ENCODE assay signal across 15 cellular contexts in genomic region chr6:11197846-11198245, GRCh38. TPM values are rescaled to one million over a fixed set of nuclear protein-coding genes. Genes with fewer than 3 reads are reported as not detected.
DNase-seq lines count a peak whose midpoint lies in the region; ATAC-seq and TF ChIP-seq lines count a peak whose summit lies in the region.
"Had no signal": no experiment of that assay in that cellular context is flagged by ENCODE, and none has a peak within 500 bp of the region (broad histone marks: within the 10 kb centered on the region; RNA-seq: fewer than 3 reads in every experiment).

No MANE protein-coding gene starts in this region.

- no peak for TF ChIP-seq POLR2A in IMR-90 (IDR thresholded peaks at IDR 0.05; ENCODE audit: low read depth, low read length)
- no peak for TF ChIP-seq POLR2A in esophagus muscularis mucosa (IDR thresholded peaks at IDR 0.05; ENCODE audit: low read depth)

- in situ Hi-C loops in IMR-90 (cut with MboI; ENCODE audit: low sequenced_read_pairs) = no loop called here

- no peaks in the 10 kb centered on the region for H3K27me3 ChIP-seq in AG04450 (ENCODE audit: control insufficient read depth, insufficient read depth, low read length)
- H3K27me3 ChIP-seq in IMR-90 (ENCODE audit: control insufficient read depth, insufficient read depth, low read length) = no peaks in the 10 kb centered on the region
- no peaks in the 10 kb centered on the region for H3K27me3 ChIP-seq in layer of hippocampus (ENCODE audit: control insufficient read depth, insufficient read depth, low read length)
- no peaks in the 10 kb centered on the region for H3K27me3 ChIP-seq in parathyroid adenoma (ENCODE audit: control insufficient read depth, insufficient read depth, low read length)
- H3K27me3 ChIP-seq in esophagus muscularis mucosa = peaks cover 0 to 4% (median 0%) of the 10 kb centered on the region in 4 donors
- H3K27me3 ChIP-seq: neutrophil had no signal

- no peak for TF ChIP-seq CTCF in AG04450 (IDR thresholded peaks at IDR 0.05; ENCODE audit: low read depth, low read length)
- TF ChIP-seq CTCF in IMR-90 (conservative IDR thresholded peaks at IDR 0.05; ENCODE audit: low read depth, low read length) = no peak
- TF ChIP-seq CTCF in parathyroid adenoma (IDR thresholded peaks at IDR 0.05) = no peak
- TF ChIP-seq CTCF in esophagus muscularis mucosa (IDR thresholded peaks at IDR 0.05) = no peak

- H4K20me1 ChIP-seq in IMR-90 (ENCODE audit: insufficient read depth, low read length) = peaks cover 4% of the 10 kb centered on the region; the same call in 1 of the 2 replicates

- H3K23ac ChIP-seq in IMR-90 (ENCODE audit: low read depth, low read length) = peak overlapping the region; percentile 80

- ATAC-seq in IMR-90 (ENCODE audit: low read depth) (no peak), HG02571 (IDR thresholded peaks at IDR 0.05; ENCODE audit: unreplicated experiment) (no peak)
- ATAC-seq: left colon had no signal

- peak overlapping the region; percentile 65 for H4K5ac ChIP-seq in IMR-90 (ENCODE audit: low read depth, low read length)

- peak overlapping the region; percentile 96 for H2BK120ac ChIP-seq in IMR-90 (ENCODE audit: low read depth, low read length)

- DNase-seq in AG04450 (ENCODE audit: low read depth, low spot score) = no peak
- DNase-seq in IMR-90 = no peak
- no peak for DNase-seq in cerebellum (ENCODE audit: low spot score)
- no peak for DNase-seq in esophagus muscularis mucosa (ENCODE audit: extremely low spot score)
- DNase-seq in NCI-H1048 (lab: John Stamatoyannopoulos, UW) = no peak
- DNase-seq: activated CD8-positive, alpha-beta memory T cell treated with anti-CD3 and anti-CD28 coated beads, Interleukin-2, amount 50 U/mL, for 4 hours; activated naive CD4-positive, alpha-beta T cell treated with anti-CD3 and anti-CD28 coated beads for 36 hours; C1 segment of cervical spinal cord; left colon; NCI-H1694; NCI-H510A treated with DMSO at 0.1 percent for 48 hours had no signal

- POLR2A ChIA-PET in AG04450 (lab: Yijun Ruan, JAX) (no interaction called here), IMR-90 (lab: Charles Lee; ENCODE audit: unreplicated experiment) (no interaction called here)

- H3K4ac ChIP-seq in IMR-90 (ENCODE audit: low read depth, low read length) = peak overlapping the region; percentile 98

- H2BK20ac ChIP-seq in IMR-90 (ENCODE audit: low read depth, low read length) = peak overlapping the region; percentile 97

- intact Hi-C loops in IMR-90 (cut with micrococcal nuclease) (loop anchor here (2.0 kb wide), 1 partner anchor 73 kb away; no protein-coding TSS in a partner anchor), esophagus muscularis mucosa (cut with DNase I) (no loop called here)

- dilution Hi-C loops in IMR-90 (cut with HindIII; ENCODE audit: low sequenced_read_pairs, unreplicated experiment) = no loop called here

- 100% methylated on average over 6 of the region's 8 CpGs; no CpG with 5 or more reads in 1 of the 2 experiments for WGBS in IMR-90 (ENCODE audit: extremely low coverage in 2 of 2, insufficient read length in 1 of 2), 2 experiments
- WGBS in esophagus muscularis mucosa = 94% methylated on average over 8 of the region's 8 CpGs

- peak overlapping the region; percentile 71 for H3K27ac ChIP-seq in AG04450 (ENCODE audit: low read depth, low read length)
- peak overlapping the region; percentile 97 for H3K27ac ChIP-seq in IMR-90 (ENCODE audit: insufficient read depth, low read length)
- H3K27ac ChIP-seq in layer of hippocampus (ENCODE audit: low read depth, low read length) = peak overlapping the region; percentile 2
- peak overlapping the region; percentile 21 for H3K27ac ChIP-seq in parathyroid adenoma
- H3K27ac ChIP-seq in esophagus muscularis mucosa (replicated peaks in 1 of 4) = peak overlapping the region in 2 of 4 donors; percentile 13 to 20
- H3K27ac ChIP-seq: neutrophil had no signal

- peak overlapping the region; percentile 98 for H2AK5ac ChIP-seq in IMR-90 (ENCODE audit: low read depth, low read length)

- peak overlapping the region; percentile 77 to 90 for H4K8ac ChIP-seq in IMR-90 (ENCODE audit: low read depth in 2 of 2, low read length in 2 of 2)

- H3K4me1 ChIP-seq in IMR-90 (ENCODE audit: control insufficient read depth, insufficient read depth, low read length) (peaks cover 44% of the 10 kb centered on the region), parathyroid adenoma (peaks cover 5% of the 10 kb centered on the region), esophagus muscularis mucosa (peaks cover 28 to 66% (median 40%) of the 10 kb centered on the region in 4 donors)

- peak overlapping the region; percentile 0 for H2AK9ac ChIP-seq in IMR-90 (replicated peaks; ENCODE audit: low read depth, low read length, poor library complexity)

- peak overlapping the region; percentile 74 for H3K56ac ChIP-seq in IMR-90 (ENCODE audit: extremely low read depth, insufficient read depth, low read length)

- H3K9me1 ChIP-seq in IMR-90 (ENCODE audit: insufficient read depth, low read length) = peaks cover 32% of the 10 kb centered on the region

- H3K79me2 ChIP-seq in parathyroid adenoma = no peaks in the 10 kb centered on the region

- TF ChIP-seq EP300 in esophagus muscularis mucosa (IDR thresholded peaks at IDR 0.05) = no peak

- TF ChIP-seq RAD21 in IMR-90 (IDR thresholded peaks at IDR 0.05; ENCODE audit: low read length) = no peak

- H4K91ac ChIP-seq in IMR-90 (ENCODE audit: insufficient read depth, low read depth, low read length) = peak overlapping the region; percentile 78

- no peak overlapping the region for H3K4me3 ChIP-seq in AG04450 (ENCODE audit: low read depth, low read length)
- H3K4me3 ChIP-seq in IMR-90 (ENCODE audit: insufficient read depth, low read depth, low read length) = no peak overlapping the region
- no peak overlapping the region for H3K4me3 ChIP-seq in parathyroid adenoma (ENCODE audit: low read depth, low read length)
- H3K4me3 ChIP-seq in esophagus muscularis mucosa = no peak overlapping the region

- peak overlapping the region; percentile 46; the same call in 1 of the 2 replicates for H3K9ac ChIP-seq in IMR-90 (ENCODE audit: low read depth, low read length)
- H3K9ac ChIP-seq in parathyroid adenoma = no peak overlapping the region

- no peak overlapping the region for H2AFZ ChIP-seq in IMR-90 (replicated peaks; ENCODE audit: low read length, poor library complexity)
- no peak overlapping the region for H2AFZ ChIP-seq in parathyroid adenoma

- peaks cover 7% of the 10 kb centered on the region; the same call in 1 of the 2 replicates for H3K36me3 ChIP-seq in IMR-90 (ENCODE audit: control insufficient read depth, insufficient read depth, low read length)
- H3K36me3 ChIP-seq in parathyroid adenoma (ENCODE audit: control insufficient read depth, insufficient read depth, low read length) = no peaks in the 10 kb centered on the region
- peaks cover 5 to 54% (median 7%) of the 10 kb centered on the region in 4 donors for H3K36me3 ChIP-seq in esophagus muscularis mucosa

- H3K79me1 ChIP-seq in IMR-90 (ENCODE audit: low read depth in 1 of 2, low read length in 2 of 2) = peaks cover 36 to 77% of the 10 kb centered on the region in 2 experiments

- H3K14ac ChIP-seq in IMR-90 (replicated peaks; ENCODE audit: low read depth, low read length) = peak overlapping the region; percentile 97

- H2BK5ac ChIP-seq in IMR-90 (ENCODE audit: low read depth, low read length, poor library complexity, severe bottlenecking) = peak overlapping the region; percentile 98

- peak overlapping the region; percentile 91 for H3K18ac ChIP-seq in IMR-90 (ENCODE audit: low read depth, low read length)

- BruUV-seq in IMR-90 (replicated peaks; lab: Mats Ljungman, UMichigan) = no TSS peak

- CTCF ChIA-PET in AG04450 (lab: Charles Lee) = interaction anchor here (0.6 kb wide), 2 partner anchors 9 to 121 kb away, joined by 3 read pairs; no protein-coding TSS in a partner anchor
- CTCF ChIA-PET in IMR-90 (lab: Yijun Ruan, JAX) = no interaction called here

- peak overlapping the region; percentile 64; the same call in 2 of the 3 replicates for H2BK15ac ChIP-seq in IMR-90 (ENCODE audit: low read depth, low read length)

- H3K9me3 ChIP-seq in AG04450 (ENCODE audit: control insufficient read depth, insufficient read depth, low read length) (no peaks in the 10 kb centered on the region), IMR-90 (ENCODE audit: control insufficient read depth, insufficient read depth, low read length) (no peaks in the 10 kb centered on the region), parathyroid adenoma (ENCODE audit: control insufficient read depth, low read length) (no peaks in the 10 kb centered on the region), esophagus muscularis mucosa (no peaks in the 10 kb centered on the region)
- H3K9me3 ChIP-seq: neutrophil had no signal

- no peak overlapping the region for H3K4me2 ChIP-seq in IMR-90 (ENCODE audit: low read depth, low read length)
- no peak overlapping the region for H3K4me2 ChIP-seq in parathyroid adenoma (ENCODE audit: low read length)

TF ChIP-seq in IMR-90, 13 proteins besides CTCF, POLR2A, EP300 and RAD21 (continues in another document):
- TF ChIP-seq RFX5 (IDR thresholded peaks at IDR 0.05; ENCODE audit: low read depth, low read length) (no peak), BHLHE40 (IDR thresholded peaks at IDR 0.05; ENCODE audit: low read depth, low read length) (no peak), MAZ (IDR thresholded peaks at IDR 0.05; ENCODE audit: borderline replicate concordance, low read depth, low read length) (no peak), MAFK (IDR thresholded peaks at IDR 0.05; ENCODE audit: low read depth, low read length) (no peak), NFE2L2 (IDR thresholded peaks at IDR 0.05; ENCODE audit: low read depth, low read length) (no peak), ELK1 (IDR thresholded peaks at IDR 0.05; ENCODE audit: borderline replicate concordance, low read depth, low read length) (no peak), CEBPB (IDR thresholded peaks at IDR 0.05; ENCODE audit: low read depth, low read length) (no peak), MXI1 (IDR thresholded peaks at IDR 0.05; ENCODE audit: borderline replicate concordance, low read depth, low read length) (no peak), SMC3 (IDR thresholded peaks at IDR 0.05; ENCODE audit: low read depth, low read length) (no peak)

RNA-seq across cellular contexts. Expression of gene NEDD9, which starts 34.6 kb away (rescaled TPM):
- 7.2 and 10.9 TPM in 2 replicates for polyA plus RNA-seq in AG04450 (2011; rRNA removed)
- 17.2 and 31.1 TPM in 2 replicates for polyA minus RNA-seq in AG04450 (2011; rRNA and poly(A)+ RNA removed)
- total RNA-seq in IMR-90 (2012; rRNA removed) = 16.5 and 16.7 TPM in 2 replicates
- polyA plus RNA-seq in IMR-90 (2012; rRNA removed) = 7.6 and 8.2 TPM in 2 replicates
- 5.4 and 7.2 TPM in 2 replicates for polyA plus RNA-seq in IMR-90 (2012; cell fraction: cytosol; rRNA removed)
- 9.9 and 17.1 TPM in 2 replicates for polyA plus RNA-seq in IMR-90 (2012; cell fraction: nucleus; rRNA removed; ENCODE audit: low replicate concordance)
- total RNA-seq in cerebellum = 9.7 TPM
- total RNA-seq in esophagus muscularis mucosa = 10 to 100 TPM; 18.3 to 47.2 (median 32.9) TPM
